In genomic region chr9:129840024-129840423, GRCh38 we compare ENCODE assay signal across 14 cellular contexts. TPM values are rescaled to one million over a fixed set of nuclear protein-coding genes. Genes with fewer than 3 reads are reported as not detected.
DNase-seq lines count a peak whose midpoint lies in the region; ATAC-seq and TF ChIP-seq lines count a peak whose summit lies in the region.
"Had no signal": no experiment of that assay in that cellular context is flagged by ENCODE, and none has a peak within 500 bp of the region (broad histone marks: within the 10 kb centered on the region; RNA-seq: fewer than 3 reads in every experiment).

No MANE protein-coding gene starts in this region.

- H3K4me3 ChIP-seq in OCI-LY7 (ENCODE audit: low read depth, low read length, poor library complexity, severe bottlenecking): no peak overlapping the region
- H3K4me3 ChIP-seq in PC-3 (ENCODE audit: low read length): no peak overlapping the region
- H3K4me3 ChIP-seq: gastroesophageal sphincter, transverse colon had no signal

- H3K27ac ChIP-seq in OCI-LY7 (ENCODE audit: low read depth, low read length, poor library complexity, severe bottlenecking) (peak overlapping the region; percentile 62), PC-3 (ENCODE audit: low read length) (no peak overlapping the region)
- H3K27ac ChIP-seq: transverse colon had no signal

- TF ChIP-seq CTCF in OCI-LY7 (conservative IDR thresholded peaks at IDR 0.05; ENCODE audit: low read length) (no peak), PC-3 (conservative IDR thresholded peaks at IDR 0.05; ENCODE audit: low read depth, low read length) (no peak)

- intact Hi-C loops in activated CD4-positive, alpha-beta T cell treated with anti-CD3 and anti-CD28 coated beads, Interleukin-2, amount 10 ng/mL, durations not matched to agents 24 days and 14 days (cut with micrococcal nuclease): no loop called here
- intact Hi-C loops in OCI-LY7 (cut with micrococcal nuclease; ENCODE audit: unreplicated experiment): no loop called here
- intact Hi-C loops in PC-3 (cut with micrococcal nuclease): no loop called here

- peaks cover 11% of the 10 kb centered on the region for H3K36me3 Mint-ChIP-seq in activated CD4-positive, alpha-beta T cell treated with anti-CD3 and anti-CD28 coated beads, Interleukin-2, amount 10 ng/mL, durations not matched to agents 24 days and 14 days (ENCODE audit: low read depth)
- H3K36me3 Mint-ChIP-seq in naive thymus-derived CD8-positive, alpha-beta T cell: peaks cover 0 to 38% (median 0%) of the 10 kb centered on the region in 3 donors
- peaks cover 0 to 5% (median 5%) of the 10 kb centered on the region in 3 donors for H3K36me3 Mint-ChIP-seq in immature natural killer cell

- H3K9me2 ChIP-seq in OCI-LY7 (ENCODE audit: insufficient read depth, low read length) (no peaks in the 10 kb centered on the region), PC-3 (replicated peaks; ENCODE audit: low read length) (no peaks in the 10 kb centered on the region)

- no peak overlapping the region for H3K9ac ChIP-seq in PC-3 (ENCODE audit: low read length)

- H3K27me3 Mint-ChIP-seq in activated CD4-positive, alpha-beta T cell treated with anti-CD3 and anti-CD28 coated beads, Interleukin-2, amount 10 ng/mL, durations not matched to agents 24 days and 14 days: no peaks in the 10 kb centered on the region
- H3K27me3 Mint-ChIP-seq in naive thymus-derived CD8-positive, alpha-beta T cell: no peaks in the 10 kb centered on the region
- peaks cover 0 to 6% (median 6%) of the 10 kb centered on the region in 3 donors for H3K27me3 Mint-ChIP-seq in immature natural killer cell (ENCODE audit: low read depth in 3 of 3)

- H3K9me3 Mint-ChIP-seq in activated CD4-positive, alpha-beta T cell treated with anti-CD3 and anti-CD28 coated beads, Interleukin-2, amount 10 ng/mL, durations not matched to agents 24 days and 14 days: no peaks in the 10 kb centered on the region
- H3K9me3 Mint-ChIP-seq in naive thymus-derived CD8-positive, alpha-beta T cell: no peaks in the 10 kb centered on the region
- no peaks in the 10 kb centered on the region for H3K9me3 Mint-ChIP-seq in immature natural killer cell
- H3K9me3 Mint-ChIP-seq: nephron progenitor cell had no signal

- H3K4me1 Mint-ChIP-seq in activated CD4-positive, alpha-beta T cell treated with anti-CD3 and anti-CD28 coated beads, Interleukin-2, amount 10 ng/mL, durations not matched to agents 24 days and 14 days: peaks cover 49% of the 10 kb centered on the region
- peaks cover 24 to 74% (median 63%) of the 10 kb centered on the region in 4 donors for H3K4me1 Mint-ChIP-seq in naive thymus-derived CD8-positive, alpha-beta T cell
- peaks cover 44 to 59% of the 10 kb centered on the region in 2 donors for H3K4me1 Mint-ChIP-seq in immature natural killer cell

- H2AFZ ChIP-seq in OCI-LY7 (ENCODE audit: low read length) (no peak overlapping the region), PC-3 (ENCODE audit: low read length) (no peak overlapping the region)

- POLR2A ChIA-PET in OCI-LY7 (lab: Charles Lee) (interaction anchor here (0.6 kb wide), 1 partner anchor 11 kb away, joined by 3 read pairs; no protein-coding TSS in a partner anchor), PC-3 (lab: Charles Lee; ENCODE audit: unreplicated experiment) (no interaction called here)
- POLR2A ChIA-PET in naive thymus-derived CD8-positive, alpha-beta T cell (lab: Charles Lee): interaction anchor here (0.8 to 12.9 kb wide), 3 partner anchors 9 to 47 kb away, joined by 4 to 166 read pairs (median 142); no protein-coding TSS in a partner anchor

- H4K20me1 ChIP-seq in OCI-LY7 (ENCODE audit: insufficient read depth, low read length): no peaks in the 10 kb centered on the region
- H4K20me1 ChIP-seq in PC-3 (ENCODE audit: low read length): no peaks in the 10 kb centered on the region

- H3K9me3 ChIP-seq in OCI-LY7 (ENCODE audit: low read length) (no peaks in the 10 kb centered on the region), PC-3 (ENCODE audit: low read length) (no peaks in the 10 kb centered on the region)
- H3K9me3 ChIP-seq: gastroesophageal sphincter, transverse colon had no signal

- no peaks in the 10 kb centered on the region for H3K27me3 ChIP-seq in PC-3 (ENCODE audit: low read length)
- H3K27me3 ChIP-seq: gastroesophageal sphincter, transverse colon had no signal

- CTCF ChIA-PET in OCI-LY7 (lab: Charles Lee; ENCODE audit: unreplicated experiment) (no interaction called here), PC-3 (lab: Charles Lee) (no interaction called here)

- H3K79me2 ChIP-seq in OCI-LY7 (ENCODE audit: insufficient read depth, low read depth, low read length) (peaks cover 10% of the 10 kb centered on the region; the same call in 1 of the 2 replicates), PC-3 (ENCODE audit: low read length) (peaks cover 31% of the 10 kb centered on the region)

- H3K4me2 ChIP-seq in OCI-LY7 (ENCODE audit: low read length) (peak overlapping the region; percentile 58), PC-3 (ENCODE audit: low read length) (no peak overlapping the region)

- peak overlapping the region; percentile 61 for H3K4me3 Mint-ChIP-seq in activated CD4-positive, alpha-beta T cell treated with anti-CD3 and anti-CD28 coated beads, Interleukin-2, amount 10 ng/mL, durations not matched to agents 24 days and 14 days
- H3K4me3 Mint-ChIP-seq in naive thymus-derived CD8-positive, alpha-beta T cell: peak overlapping the region; percentile 32 to 96 (median 61)
- H3K4me3 Mint-ChIP-seq in immature natural killer cell: no peak overlapping the region
- H3K4me3 Mint-ChIP-seq: nephron progenitor cell had no signal

- H3K4me1 ChIP-seq in OCI-LY7 (ENCODE audit: insufficient read depth, low read length, poor library complexity, severe bottlenecking): peaks cover 38% of the 10 kb centered on the region
- H3K4me1 ChIP-seq in PC-3 (ENCODE audit: insufficient read depth, low read length): peaks cover 28% of the 10 kb centered on the region

- BruUV-seq in OCI-LY7 (replicated peaks; lab: Mats Ljungman, UMichigan) (no TSS peak), PC-3 (replicated peaks; lab: Mats Ljungman, UMichigan) (no TSS peak)

- peak; percentile 66 for DNase-seq in activated CD4-positive, alpha-beta T cell treated with anti-CD3 and anti-CD28 coated beads, Interleukin-2, amount 10 ng/mL, durations not matched to agents 24 days and 14 days
- DNase-seq in activated CD4-positive, alpha-beta T cell treated with anti-CD3 and anti-CD28 coated beads for 1 hour: no peak
- DNase-seq in NCI-H1417 treated with DMSO at 0.1 percent for 48 hours (lab: John Stamatoyannopoulos, UW) (peak; percentile 86), OCI-LY7 (ENCODE audit: low spot score) (peak; percentile 56), PC-3 (no peak), immature natural killer cell (no peak)
- peak in 2 of 10 donors; percentile 27 to 30 for DNase-seq in naive thymus-derived CD8-positive, alpha-beta T cell
- DNase-seq: effector CD8-positive, alpha-beta T cell; kidney glomerular epithelial cell; nephron progenitor cell; transverse colon had no signal

- no peaks in the 10 kb centered on the region for H3F3A ChIP-seq in PC-3 (ENCODE audit: low read length, unreplicated experiment)

- H3K36me3 ChIP-seq in OCI-LY7 (ENCODE audit: insufficient read depth, low read length) (no peaks in the 10 kb centered on the region), PC-3 (ENCODE audit: low read depth, low read length) (no peaks in the 10 kb centered on the region)
- H3K36me3 ChIP-seq: transverse colon had no signal

- no peak for ATAC-seq in naive thymus-derived CD8-positive, alpha-beta T cell
- ATAC-seq in GM19023 (IDR thresholded peaks at IDR 0.05; ENCODE audit: unreplicated experiment): no peak
- ATAC-seq in PC-3: no peak
- ATAC-seq: gastroesophageal sphincter, SK-N-SH treated with all-trans-retinoic acid at 6 μM for 48 hours had no signal

- H3K27ac Mint-ChIP-seq in activated CD4-positive, alpha-beta T cell treated with anti-CD3 and anti-CD28 coated beads, Interleukin-2, amount 10 ng/mL, durations not matched to agents 24 days and 14 days: peak overlapping the region; percentile 25
- peak overlapping the region; percentile 19 to 96 (median 86) for H3K27ac Mint-ChIP-seq in naive thymus-derived CD8-positive, alpha-beta T cell
- H3K27ac Mint-ChIP-seq in immature natural killer cell: peak overlapping the region in 1 of 6 donors; percentile 49
- H3K27ac Mint-ChIP-seq: nephron progenitor cell had no signal

RNA-seq across cellular contexts. Expression of gene USP20, which starts 4.8 kb away (rescaled TPM):
- total RNA-seq in activated CD4-positive, alpha-beta T cell treated with anti-CD3 and anti-CD28 coated beads, Interleukin-2, amount 10 ng/mL, durations not matched to agents 24 days and 14 days: 44.3 and 47.2 TPM in 2 replicates
- 14.4 and 15.5 TPM in 2 replicates for total RNA-seq in OCI-LY7 (2014; rRNA removed; shearing (Covaris generic))
- total RNA-seq in OCI-LY7 (2022) (24.1 and 26.1 TPM in 2 replicates), PC-3 (2014; rRNA removed) (15.0 and 16.2 TPM in 2 replicates)
- total RNA-seq in naive thymus-derived CD8-positive, alpha-beta T cell: 100 to 1,000 TPM; 117 to 124 TPM
- polyA plus RNA-seq in naive thymus-derived CD8-positive, alpha-beta T cell: 10 to 100 TPM; 37.1 to 76.4 (median 49.4) TPM
- polyA plus RNA-seq in immature natural killer cell: 10 to 100 TPM; 21.6 to 51.8 (median 25.1) TPM

RNA-seq across cellular contexts. Expression of gene C9orf78, which starts 4.9 kb away (rescaled TPM):
- total RNA-seq in activated CD4-positive, alpha-beta T cell treated with anti-CD3 and anti-CD28 coated beads, Interleukin-2, amount 10 ng/mL, durations not matched to agents 24 days and 14 days: 59.9 and 60.9 TPM in 2 replicates
- total RNA-seq in OCI-LY7 (2014; rRNA removed; shearing (Covaris generic)): 49.4 and 57.6 TPM in 2 replicates
- total RNA-seq in OCI-LY7 (2022): 60.6 and 62.4 TPM in 2 replicates
- 100 to 1,000 TPM in 1 of 2 experiments, 10 to 100 TPM in 1; 98.7 to 104 TPM for total RNA-seq in naive thymus-derived CD8-positive, alpha-beta T cell
- 100 to 1,000 TPM; 191 to 242 (median 222) TPM for polyA plus RNA-seq in naive thymus-derived CD8-positive, alpha-beta T cell
- total RNA-seq in PC-3 (2014; rRNA removed): 42.4 and 57.4 TPM in 2 replicates
- 100 to 1,000 TPM; 147 to 196 (median 173) TPM for polyA plus RNA-seq in immature natural killer cell

RNA-seq across cellular contexts. Expression of gene TOR1A, which starts 16.1 kb away (rescaled TPM):
- total RNA-seq in activated CD4-positive, alpha-beta T cell treated with anti-CD3 and anti-CD28 coated beads, Interleukin-2, amount 10 ng/mL, durations not matched to agents 24 days and 14 days: 55.1 and 60.5 TPM in 2 replicates
- total RNA-seq in OCI-LY7 (2014; rRNA removed; shearing (Covaris generic)): 32.7 and 34.9 TPM in 2 replicates
- 37.0 and 37.4 TPM in 2 replicates for total RNA-seq in OCI-LY7 (2022)
- total RNA-seq in naive thymus-derived CD8-positive, alpha-beta T cell: 10 to 100 TPM; 33.4 to 34.3 TPM
- polyA plus RNA-seq in naive thymus-derived CD8-positive, alpha-beta T cell: 10 to 100 TPM; 42.6 to 55.0 (median 47.1) TPM
- total RNA-seq in PC-3 (2014; rRNA removed): 28.2 and 29.8 TPM in 2 replicates
- 100 to 1,000 TPM in 2 of 3 donors, 10 to 100 TPM in 1; 89.3 to 131 (median 108) TPM for polyA plus RNA-seq in immature natural killer cell

RNA-seq across cellular contexts. Expression of gene TOR1B, which starts 37.0 kb away (rescaled TPM):
- 22.7 and 24.1 TPM in 2 replicates for total RNA-seq in activated CD4-positive, alpha-beta T cell treated with anti-CD3 and anti-CD28 coated beads, Interleukin-2, amount 10 ng/mL, durations not matched to agents 24 days and 14 days
- total RNA-seq in OCI-LY7 (2014; rRNA removed; shearing (Covaris generic)): 12.0 and 13.3 TPM in 2 replicates
- total RNA-seq in OCI-LY7 (2022): 14.9 and 18.4 TPM in 2 replicates
- total RNA-seq in naive thymus-derived CD8-positive, alpha-beta T cell: 10 to 100 TPM; 27.1 to 27.8 TPM
- 10 to 100 TPM; 12.3 to 20.2 (median 13.3) TPM for polyA plus RNA-seq in naive thymus-derived CD8-positive, alpha-beta T cell
- 11.0 and 12.8 TPM in 2 replicates for total RNA-seq in PC-3 (2014; rRNA removed)
- polyA plus RNA-seq in immature natural killer cell: 10 to 100 TPM; 23.2 to 45.1 (median 25.8) TPM

Comparison
In these comparisons a context has a peak if more than half of its experiments do, and no peak if none do; other contexts are left out.
1. DNase-seq: peak in activated CD4-positive, alpha-beta T cell treated with anti-CD3 and anti-CD28 coated beads, Interleukin-2, amount 10 ng/mL, durations not matched to agents 24 days and 14 days (single experiment), NCI-H1417 treated with DMSO at 0.1 percent for 48 hours (single experiment) and OCI-LY7 (single experiment); none in activated CD4-positive, alpha-beta T cell treated with anti-CD3 and anti-CD28 coated beads for 1 hour (single experiment), PC-3 (single experiment) and immature natural killer cell (0 of 3).
2. H3K4me3 Mint-ChIP-seq: peak in activated CD4-positive, alpha-beta T cell treated with anti-CD3 and anti-CD28 coated beads, Interleukin-2, amount 10 ng/mL, durations not matched to agents 24 days and 14 days (single experiment) and naive thymus-derived CD8-positive, alpha-beta T cell (10 of 10); none in immature natural killer cell (0 of 5).